1 cellular context compared by ENCODE assay signal in the genomic region with DNA sequence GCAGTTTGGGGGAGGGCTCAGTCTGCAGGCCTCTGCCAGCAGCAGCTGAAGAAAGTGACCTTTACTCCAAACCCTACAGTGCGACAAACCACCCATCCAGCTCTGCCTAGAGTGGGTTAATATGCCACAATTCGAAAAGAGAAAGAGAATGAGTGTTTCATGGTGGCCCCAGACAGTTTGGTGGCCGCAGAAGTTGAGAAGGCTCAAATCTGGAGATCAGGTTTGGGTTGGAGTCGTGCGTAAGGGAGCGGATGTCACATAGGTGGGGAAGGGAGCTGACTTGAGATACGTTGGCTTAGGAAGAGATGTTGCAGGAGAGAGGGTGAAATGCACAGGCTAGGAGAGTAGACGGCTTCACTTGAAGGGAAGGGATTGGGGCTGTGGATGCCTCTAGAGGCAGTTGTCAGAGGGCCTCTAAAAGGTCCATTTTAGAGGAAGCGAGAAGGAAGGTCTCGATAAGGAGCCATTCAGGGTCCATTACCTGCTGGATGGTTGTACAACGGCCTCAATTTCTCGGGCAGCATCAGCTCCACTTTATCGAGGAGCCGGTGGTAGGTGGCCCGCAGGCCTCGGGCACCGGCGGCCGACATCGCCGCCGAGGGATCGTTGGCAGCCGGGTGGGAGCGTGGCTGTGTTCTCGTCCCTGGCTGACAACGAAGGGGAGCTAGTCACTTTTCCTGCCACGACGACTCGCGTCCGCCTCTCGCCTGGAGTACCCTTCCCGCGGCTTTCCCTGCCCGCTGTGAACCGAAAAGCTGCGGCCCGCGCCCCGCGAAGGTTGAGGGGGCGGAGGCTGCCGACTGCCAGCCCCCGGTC.
A peak's percentile ranks its signal among the peaks of the same experiment; 100 is the strongest.
TF ChIP-seq lines count a peak whose summit lies in the region.

No MANE protein-coding gene starts in this region.

TF ChIP-seq in K562, 482 proteins besides CTCF, POLR2A, EP300 and RAD21 (continued from another document and continues in another):
- TF ChIP-seq ZNF253 (CRISPR knock-in tag; conservative IDR thresholded peaks at IDR 0.05) (no peak), HBP1 (CRISPR knock-in tag; IDR thresholded peaks at IDR 0.05) (peak; percentile 54; the same call in 1 of the 2 replicates), ZNF583 (CRISPR knock-in tag; IDR thresholded peaks at IDR 0.05) (0 out of 2 replicates have a peak, but pooled peaks have one; percentile 71), PML (IDR thresholded peaks at IDR 0.05; ENCODE audit: low read length) (peak; percentile 76; the same call in 1 of the 2 replicates), SPI1 (IDR thresholded peaks at IDR 0.05; ENCODE audit: borderline replicate concordance, low read depth, low read length) (no peak; the same call in 1 of the 2 replicates), MTF1 (CRISPR knock-in tag; IDR thresholded peaks at IDR 0.05; ENCODE audit: borderline replicate concordance) (0 out of 2 replicates have a peak, but pooled peaks have one; percentile 9), GABPB1 (CRISPR knock-in tag; IDR thresholded peaks at IDR 0.05) (no peak), WHSC1 (IDR thresholded peaks at IDR 0.05; ENCODE audit: low read length) (no peak), KAT2B (IDR thresholded peaks at IDR 0.05; ENCODE audit: low read depth, low read length) (peak; percentile 42), POLR2H (tag; IDR thresholded peaks at IDR 0.05; ENCODE audit: low read depth) (no peak), ZBTB1 (CRISPR knock-in tag; IDR thresholded peaks at IDR 0.05; ENCODE audit: borderline replicate concordance, low read depth) (0 out of 2 replicates have a peak, but pooled peaks have one; percentile 18), RBM39 (optimal IDR thresholded peaks at IDR 0.05; ENCODE audit: low read depth, low read length) (no peak), ZNF696 (CRISPR knock-in tag; conservative IDR thresholded peaks at IDR 0.05) (no peak), ZBTB17 (CRISPR knock-in tag; IDR thresholded peaks at IDR 0.05) (peak; percentile 66; the same call in 1 of the 2 replicates), RFX7 (CRISPR knock-in tag; IDR thresholded peaks at IDR 0.05) (no peak), ZNF24 (IDR thresholded peaks at IDR 0.05) (0 out of 2 replicates have a peak, but pooled peaks have one; percentile 10), ZNF384 (IDR thresholded peaks at IDR 0.05; ENCODE audit: low read depth, low read length) (no peak), ZNF431 (CRISPR knock-in tag; IDR thresholded peaks at IDR 0.05) (peak; percentile 65; the same call in 1 of the 2 replicates), BCOR (IDR thresholded peaks at IDR 0.05) (no peak), FOXJ2 (tag; IDR thresholded peaks at IDR 0.05) (0 out of 2 replicates have a peak, but pooled peaks have one; percentile 9), MCM7 (IDR thresholded peaks at IDR 0.05) (no peak), TAF9B (IDR thresholded peaks at IDR 0.05; ENCODE audit: partially characterized antibody) (no peak), NFRKB (IDR thresholded peaks at IDR 0.05; ENCODE audit: low read depth) (peak; percentile 46), PATZ1 (CRISPR knock-in tag; IDR thresholded peaks at IDR 0.05; ENCODE audit: borderline replicate concordance) (no peak), ZBTB34 (CRISPR knock-in tag; IDR thresholded peaks at IDR 0.05) (no peak), ZNF830 (CRISPR knock-in tag; IDR thresholded peaks at IDR 0.05) (no peak), POLR3G (IDR thresholded peaks at IDR 0.05; ENCODE audit: extremely low read depth, insufficient read length, insufficient replicate concordance) (no peak), MEF2D (tag; conservative IDR thresholded peaks at IDR 0.05; ENCODE audit: low read depth) (no peak), U2AF1 (optimal IDR thresholded peaks at IDR 0.05; ENCODE audit: low read depth, low read length) (no peak)
- TF ChIP-seq, protein P1, sequence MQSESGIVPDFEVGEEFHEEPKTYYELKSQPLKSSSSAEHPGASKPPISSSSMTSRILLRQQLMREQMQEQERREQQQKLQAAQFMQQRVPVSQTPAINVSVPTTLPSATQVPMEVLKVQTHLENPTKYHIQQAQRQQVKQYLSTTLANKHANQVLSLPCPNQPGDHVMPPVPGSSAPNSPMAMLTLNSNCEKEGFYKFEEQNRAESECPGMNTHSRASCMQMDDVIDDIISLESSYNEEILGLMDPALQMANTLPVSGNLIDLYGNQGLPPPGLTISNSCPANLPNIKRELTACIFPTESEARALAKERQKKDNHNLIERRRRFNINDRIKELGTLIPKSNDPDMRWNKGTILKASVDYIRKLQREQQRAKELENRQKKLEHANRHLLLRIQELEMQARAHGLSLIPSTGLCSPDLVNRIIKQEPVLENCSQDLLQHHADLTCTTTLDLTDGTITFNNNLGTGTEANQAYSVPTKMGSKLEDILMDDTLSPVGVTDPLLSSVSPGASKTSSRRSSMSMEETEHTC (IDR thresholded peaks at IDR 0.05) = no peak
- TF ChIP-seq, protein P2, sequence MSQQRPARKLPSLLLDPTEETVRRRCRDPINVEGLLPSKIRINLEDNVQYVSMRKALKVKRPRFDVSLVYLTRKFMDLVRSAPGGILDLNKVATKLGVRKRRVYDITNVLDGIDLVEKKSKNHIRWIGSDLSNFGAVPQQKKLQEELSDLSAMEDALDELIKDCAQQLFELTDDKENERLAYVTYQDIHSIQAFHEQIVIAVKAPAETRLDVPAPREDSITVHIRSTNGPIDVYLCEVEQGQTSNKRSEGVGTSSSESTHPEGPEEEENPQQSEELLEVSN (IDR thresholded peaks at IDR 0.05; ENCODE audit: borderline replicate concordance in 1 of 2, extremely low read depth in 1 of 2, insufficient read depth in 1 of 2, insufficient read length in 1 of 2, low read depth in 1 of 2, low read length in 1 of 2, poor library complexity in 1 of 2, severe bottlenecking in 1 of 2) = peak; percentile 66 to 69
- TF ChIP-seq, protein P3, sequence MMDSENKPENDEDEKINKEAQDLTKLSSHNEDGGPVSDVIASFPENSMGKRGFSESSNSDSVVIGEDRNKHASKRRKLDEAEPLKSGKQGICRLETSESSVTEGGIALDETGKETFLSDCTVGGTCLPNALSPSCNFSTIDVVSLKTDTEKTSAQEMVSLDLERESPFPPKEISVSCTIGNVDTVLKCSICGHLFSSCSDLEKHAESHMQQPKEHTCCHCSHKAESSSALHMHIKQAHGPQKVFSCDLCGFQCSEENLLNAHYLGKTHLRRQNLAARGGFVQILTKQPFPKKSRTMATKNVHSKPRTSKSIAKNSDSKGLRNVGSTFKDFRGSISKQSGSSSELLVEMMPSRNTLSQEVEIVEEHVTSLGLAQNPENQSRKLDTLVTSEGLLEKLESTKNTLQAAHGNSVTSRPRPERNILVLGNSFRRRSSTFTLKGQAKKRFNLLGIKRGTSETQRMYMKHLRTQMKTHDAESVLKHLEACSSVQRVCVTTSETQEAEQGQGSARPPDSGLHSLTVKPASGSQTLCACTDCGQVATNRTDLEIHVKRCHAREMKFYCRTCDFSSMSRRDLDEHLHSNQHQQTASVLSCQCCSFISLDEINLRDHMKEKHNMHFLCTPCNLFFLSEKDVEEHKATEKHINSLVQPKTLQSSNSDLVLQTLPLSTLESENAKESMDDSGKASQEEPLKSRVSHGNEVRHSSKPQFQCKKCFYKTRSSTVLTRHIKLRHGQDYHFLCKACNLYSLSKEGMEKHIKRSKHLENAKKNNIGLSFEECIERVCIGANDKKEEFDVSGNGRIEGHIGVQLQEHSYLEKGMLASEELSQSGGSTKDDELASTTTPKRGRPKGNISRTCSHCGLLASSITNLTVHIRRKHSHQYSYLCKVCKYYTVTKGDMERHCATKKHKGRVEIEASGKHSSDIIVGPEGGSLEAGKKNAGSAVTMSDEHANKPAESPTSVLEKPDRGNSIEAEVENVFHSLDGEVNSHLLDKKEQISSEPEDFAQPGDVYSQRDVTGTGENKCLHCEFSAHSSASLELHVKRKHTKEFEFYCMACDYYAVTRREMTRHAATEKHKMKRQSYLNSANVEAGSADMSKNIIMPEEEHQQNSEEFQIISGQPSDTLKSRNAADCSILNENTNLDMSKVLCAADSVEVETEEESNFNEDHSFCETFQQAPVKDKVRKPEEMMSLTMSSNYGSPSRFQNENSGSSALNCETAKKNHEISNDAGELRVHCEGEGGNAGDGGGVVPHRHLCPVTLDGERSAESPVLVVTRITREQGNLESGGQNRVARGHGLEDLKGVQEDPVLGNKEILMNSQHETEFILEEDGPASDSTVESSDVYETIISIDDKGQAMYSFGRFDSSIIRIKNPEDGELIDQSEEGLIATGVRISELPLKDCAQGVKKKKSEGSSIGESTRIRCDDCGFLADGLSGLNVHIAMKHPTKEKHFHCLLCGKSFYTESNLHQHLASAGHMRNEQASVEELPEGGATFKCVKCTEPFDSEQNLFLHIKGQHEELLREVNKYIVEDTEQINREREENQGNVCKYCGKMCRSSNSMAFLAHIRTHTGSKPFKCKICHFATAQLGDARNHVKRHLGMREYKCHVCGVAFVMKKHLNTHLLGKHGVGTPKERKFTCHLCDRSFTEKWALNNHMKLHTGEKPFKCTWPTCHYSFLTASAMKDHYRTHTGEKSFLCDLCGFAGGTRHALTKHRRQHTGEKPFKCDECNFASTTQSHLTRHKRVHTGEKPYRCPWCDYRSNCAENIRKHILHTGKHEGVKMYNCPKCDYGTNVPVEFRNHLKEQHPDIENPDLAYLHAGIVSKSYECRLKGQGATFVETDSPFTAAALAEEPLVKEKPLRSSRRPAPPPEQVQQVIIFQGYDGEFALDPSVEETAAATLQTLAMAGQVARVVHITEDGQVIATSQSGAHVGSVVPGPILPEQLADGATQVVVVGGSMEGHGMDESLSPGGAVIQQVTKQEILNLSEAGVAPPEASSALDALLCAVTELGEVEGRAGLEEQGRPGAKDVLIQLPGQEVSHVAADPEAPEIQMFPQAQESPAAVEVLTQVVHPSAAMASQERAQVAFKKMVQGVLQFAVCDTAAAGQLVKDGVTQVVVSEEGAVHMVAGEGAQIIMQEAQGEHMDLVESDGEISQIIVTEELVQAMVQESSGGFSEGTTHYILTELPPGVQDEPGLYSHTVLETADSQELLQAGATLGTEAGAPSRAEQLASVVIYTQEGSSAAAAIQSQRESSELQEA (IDR thresholded peaks at IDR 0.05; ENCODE audit: low read depth) = peak; percentile 29; the same call in 1 of the 2 replicates
- TF ChIP-seq, protein P4, sequence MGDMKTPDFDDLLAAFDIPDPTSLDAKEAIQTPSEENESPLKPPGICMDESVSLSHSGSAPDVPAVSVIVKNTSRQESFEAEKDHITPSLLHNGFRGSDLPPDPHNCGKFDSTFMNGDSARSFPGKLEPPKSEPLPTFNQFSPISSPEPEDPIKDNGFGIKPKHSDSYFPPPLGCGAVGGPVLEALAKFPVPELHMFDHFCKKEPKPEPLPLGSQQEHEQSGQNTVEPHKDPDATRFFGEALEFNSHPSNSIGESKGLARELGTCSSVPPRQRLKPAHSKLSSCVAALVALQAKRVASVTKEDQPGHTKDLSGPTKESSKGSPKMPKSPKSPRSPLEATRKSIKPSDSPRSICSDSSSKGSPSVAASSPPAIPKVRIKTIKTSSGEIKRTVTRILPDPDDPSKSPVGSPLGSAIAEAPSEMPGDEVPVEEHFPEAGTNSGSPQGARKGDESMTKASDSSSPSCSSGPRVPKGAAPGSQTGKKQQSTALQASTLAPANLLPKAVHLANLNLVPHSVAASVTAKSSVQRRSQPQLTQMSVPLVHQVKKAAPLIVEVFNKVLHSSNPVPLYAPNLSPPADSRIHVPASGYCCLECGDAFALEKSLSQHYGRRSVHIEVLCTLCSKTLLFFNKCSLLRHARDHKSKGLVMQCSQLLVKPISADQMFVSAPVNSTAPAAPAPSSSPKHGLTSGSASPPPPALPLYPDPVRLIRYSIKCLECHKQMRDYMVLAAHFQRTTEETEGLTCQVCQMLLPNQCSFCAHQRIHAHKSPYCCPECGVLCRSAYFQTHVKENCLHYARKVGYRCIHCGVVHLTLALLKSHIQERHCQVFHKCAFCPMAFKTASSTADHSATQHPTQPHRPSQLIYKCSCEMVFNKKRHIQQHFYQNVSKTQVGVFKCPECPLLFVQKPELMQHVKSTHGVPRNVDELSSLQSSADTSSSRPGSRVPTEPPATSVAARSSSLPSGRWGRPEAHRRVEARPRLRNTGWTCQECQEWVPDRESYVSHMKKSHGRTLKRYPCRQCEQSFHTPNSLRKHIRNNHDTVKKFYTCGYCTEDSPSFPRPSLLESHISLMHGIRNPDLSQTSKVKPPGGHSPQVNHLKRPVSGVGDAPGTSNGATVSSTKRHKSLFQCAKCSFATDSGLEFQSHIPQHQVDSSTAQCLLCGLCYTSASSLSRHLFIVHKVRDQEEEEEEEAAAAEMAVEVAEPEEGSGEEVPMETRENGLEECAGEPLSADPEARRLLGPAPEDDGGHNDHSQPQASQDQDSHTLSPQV (IDR thresholded peaks at IDR 0.05) = peak; percentile 67; the same call in 1 of the 2 replicates
- TF ChIP-seq, protein P5, sequence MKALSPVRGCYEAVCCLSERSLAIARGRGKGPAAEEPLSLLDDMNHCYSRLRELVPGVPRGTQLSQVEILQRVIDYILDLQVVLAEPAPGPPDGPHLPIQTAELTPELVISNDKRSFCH (CRISPR knock-in tag; IDR thresholded peaks at IDR 0.05) = no peak
- TF ChIP-seq, protein P5 (tag; IDR thresholded peaks at IDR 0.05) = peak; percentile 53; the same call in 1 of the 2 replicates
